In genomic region chr11:115642660-115643059, GRCh38 we compare ENCODE assay signal across 23 cellular contexts.
"Had no signal": no experiment of that assay in that cellular context is flagged by ENCODE, and none has a peak within 500 bp of the region (broad histone marks: within the 10 kb centered on the region; RNA-seq: fewer than 3 reads in every experiment).

No MANE protein-coding gene starts in this region.

- H3K9me3 Mint-ChIP-seq: activated naive CD4-positive, alpha-beta T cell treated with anti-CD3 and anti-CD28 coated beads, Interleukin-2, amount 50 U/mL, for 72 hours; natural killer cell had no signal

- DNase-seq: activated CD4-positive, alpha-beta T cell treated with anti-CD3 and anti-CD28 coated beads for 48 hours; activated CD8-positive, alpha-beta T cell treated with anti-CD3 and anti-CD28 coated beads, Interleukin-2, amount 10 ng/mL, durations not matched to agents 7 days and 5 days; activated gamma-delta T cell treated with Interleukin-2 at 50 U/mL for 16 hours; activated T-cell treated with anti-CD3 and anti-CD28 coated beads, Interleukin-2, amount 50 U/mL, for 1 hour; aorta; brain microvascular endothelial cell; caudate nucleus; effector memory CD4-positive, alpha-beta T cell; foreskin melanocyte; head of caudate nucleus; hypothalamus; left ventricle myocardium superior; mammary epithelial cell; midbrain; natural killer cell; pancreas; psoas muscle; spleen; stimulated activated CD4-positive, alpha-beta T cell treated with anti-CD3 and anti-CD28 coated beads, Interleukin-4, amount 100 ng/mL, for 1 hour; stimulated activated naive CD4-positive, alpha-beta T cell; testis; trophoblast cell had no signal

- H3K4me1 Mint-ChIP-seq: natural killer cell had no signal

- H3K27ac Mint-ChIP-seq: activated CD8-positive, alpha-beta T cell treated with anti-CD3 and anti-CD28 coated beads, Interleukin-2, amount 10 ng/mL, durations not matched to agents 7 days and 5 days; activated naive CD4-positive, alpha-beta T cell treated with anti-CD3 and anti-CD28 coated beads, Interleukin-2, amount 50 U/mL, for 72 hours; natural killer cell had no signal

- H3K36me3 Mint-ChIP-seq: activated naive CD4-positive, alpha-beta T cell treated with anti-CD3 and anti-CD28 coated beads, Interleukin-2, amount 50 U/mL, for 72 hours; natural killer cell had no signal

- H3K4me3 Mint-ChIP-seq: activated CD8-positive, alpha-beta T cell treated with anti-CD3 and anti-CD28 coated beads, Interleukin-2, amount 10 ng/mL, durations not matched to agents 7 days and 5 days; natural killer cell had no signal
